In genomic region chr14:58078068-58078467, GRCh38 we compare ENCODE assay signal across 15 cellular contexts.
A peak's percentile ranks its signal among the peaks of the same experiment; 100 is the strongest.
DNase-seq lines count a peak whose midpoint lies in the region; TF ChIP-seq lines count a peak whose summit lies in the region.
"Had no signal": no experiment of that assay in that cellular context is flagged by ENCODE, and none has a peak within 500 bp of the region (broad histone marks: within the 10 kb centered on the region; RNA-seq: fewer than 3 reads in every experiment).

No MANE protein-coding gene starts in this region.

- no peak overlapping the region for H3K4me3 ChIP-seq in H7 (ENCODE audit: insufficient read depth, low read depth, low read length)

- no peak overlapping the region for H3K4me3 Mint-ChIP-seq in nephron
- H3K4me3 Mint-ChIP-seq: natural killer cell had no signal

- H3K9me3 Mint-ChIP-seq in nephron: no peaks in the 10 kb centered on the region
- H3K9me3 Mint-ChIP-seq: natural killer cell had no signal

- H3K36me3 ChIP-seq in H7 (replicated peaks; ENCODE audit: control insufficient read depth, insufficient read depth, low read length): no peaks in the 10 kb centered on the region

- DNase-seq in EL: peak; percentile 88
- peak; percentile 85 for DNase-seq in NCI-H82 treated with DMSO at 0.1 percent for 48 hours (lab: John Stamatoyannopoulos, UW; ENCODE audit: unreplicated experiment)
- DNase-seq in dedifferentiated amniotic fluid mesenchymal stem cell (ENCODE audit: extremely low spot score): peak; percentile 55
- no peak for DNase-seq in H7
- no peak for DNase-seq in NCI-H69 (lab: John Stamatoyannopoulos, UW)
- DNase-seq in SKM-1 treated with dmso at 0.1 percent for 144 hours (lab: John Stamatoyannopoulos, UW; ENCODE audit: unreplicated experiment): no peak
- no peak for DNase-seq in NCI-H1092 treated with DMSO at 0.1 percent for 48 hours (lab: John Stamatoyannopoulos, UW)
- DNase-seq: activated CD4-positive, alpha-beta T cell treated with anti-CD3 and anti-CD28 coated beads for 48 hours; activated effector memory CD4-positive, alpha-beta T cell treated with Interleukin-2 at 50 U/mL for 16 hours; COR-L47; effector CD4-positive, alpha-beta T cell; natural killer cell; SHP77; stimulated activated naive CD4-positive, alpha-beta T cell treated with Interleukin-2 at 50 U/mL for 16 hours had no signal

- H3K27ac Mint-ChIP-seq in nephron: peak overlapping the region; percentile 25 to 68 (median 59)
- H3K27ac Mint-ChIP-seq: natural killer cell had no signal

- H3K27me3 ChIP-seq in H7 (ENCODE audit: control insufficient read depth, insufficient read depth, low read length): no peaks in the 10 kb centered on the region

- H3K36me3 Mint-ChIP-seq in nephron (ENCODE audit: low read depth): peaks cover 15% of the 10 kb centered on the region
- H3K36me3 Mint-ChIP-seq: natural killer cell had no signal

- peaks cover 4% of the 10 kb centered on the region for H3K27me3 Mint-ChIP-seq in nephron (ENCODE audit: low read depth)

- no peak for TF ChIP-seq CTCF in nephron (IDR thresholded peaks at IDR 0.05; ENCODE audit: unreplicated experiment in 3 of 3)

- peaks cover 23% of the 10 kb centered on the region for H3K4me1 Mint-ChIP-seq in nephron
- H3K4me1 Mint-ChIP-seq: natural killer cell had no signal

Comparison
In these comparisons a context has a peak if more than half of its experiments do, and no peak if none do; other contexts are left out.
1. DNase-seq: peak in EL (single experiment), NCI-H82 treated with DMSO at 0.1 percent for 48 hours (single experiment) and dedifferentiated amniotic fluid mesenchymal stem cell (single experiment); none in H7 (single experiment), NCI-H69 (single experiment), SKM-1 treated with dmso at 0.1 percent for 144 hours (single experiment) and NCI-H1092 treated with DMSO at 0.1 percent for 48 hours (single experiment).